20 cellular contexts compared by ENCODE assay signal in genomic region chr19:44776402-44777096, GRCh38. TPM values are rescaled to one million over a fixed set of nuclear protein-coding genes. Genes with fewer than 3 reads are reported as not detected.
DNase-seq lines count a peak whose midpoint lies in the region.
"Had no signal": no experiment of that assay in that cellular context is flagged by ENCODE, and none has a peak within 500 bp of the region (broad histone marks: within the 10 kb centered on the region; RNA-seq: fewer than 3 reads in every experiment).

No MANE protein-coding gene starts in this region.

- no peaks in the 10 kb centered on the region for H3K27me3 ChIP-seq in esophagus (ENCODE audit: control insufficient read depth in 1 of 2, insufficient read depth in 2 of 2, low read length in 2 of 2)
- H3K27me3 ChIP-seq: BLaER1 treated with 17β-estradiol and CSF1 and Interleukin-3, amounts not matched to agents 10 nM and 100 nM had no signal

- H3K9me3 ChIP-seq in esophagus (ENCODE audit: control insufficient read depth in 2 of 2, insufficient read depth in 1 of 2, low read depth in 1 of 2, low read length in 1 of 2) = no peaks in the 10 kb centered on the region
- H3K9me3 ChIP-seq: BLaER1 treated with 17β-estradiol and CSF1 and Interleukin-3, amounts not matched to agents 10 nM and 100 nM; psoas muscle had no signal

- no peak overlapping the region for H3K4me3 ChIP-seq in esophagus (ENCODE audit: low read depth in 1 of 2, low read length in 2 of 2)
- no peak overlapping the region for H3K4me3 ChIP-seq in urinary bladder (ENCODE audit: low read depth, low read length)
- H3K4me3 ChIP-seq: BLaER1 treated with 17β-estradiol and CSF1 and Interleukin-3, amounts not matched to agents 10 nM and 100 nM; psoas muscle had no signal

- H3K36me3 ChIP-seq in esophagus (ENCODE audit: control insufficient read depth in 2 of 2, insufficient read depth in 2 of 2, low read length in 1 of 2) (no peaks in the 10 kb centered on the region), urinary bladder (ENCODE audit: insufficient read depth) (no peaks in the 10 kb centered on the region)
- H3K36me3 ChIP-seq: BLaER1 treated with 17β-estradiol and CSF1 and Interleukin-3, amounts not matched to agents 10 nM and 100 nM had no signal

- DNase-seq in SIG-M5 treated with dmso at 0.1 percent for 504 hours (lab: John Stamatoyannopoulos, UW; ENCODE audit: unreplicated experiment) = peak; percentile 53
- no peak for DNase-seq in SIG-M5 (lab: John Stamatoyannopoulos, UW)
- peak; percentile 90 for DNase-seq in mucosa of gallbladder (ENCODE audit: low spot score)
- DNase-seq in retina = no peak
- no peak for DNase-seq in NCI-H2227 (lab: John Stamatoyannopoulos, UW; ENCODE audit: unreplicated experiment)
- DNase-seq in COLO829 (ENCODE audit: low spot score) = no peak
- DNase-seq: activated B cell treated with CpG ODN at 0.5 μM for 24 hours, naive B cell, NCI-H146, psoas muscle, substantia nigra, SW 1271 had no signal

- peaks cover 0 to 9% of the 10 kb centered on the region in 2 donors for H3K4me1 ChIP-seq in esophagus (ENCODE audit: control insufficient read depth in 2 of 2, insufficient read depth in 2 of 2, low read length in 1 of 2)
- H3K4me1 ChIP-seq in urinary bladder (ENCODE audit: insufficient read depth) = no peaks in the 10 kb centered on the region
- H3K4me1 ChIP-seq: BLaER1 treated with 17β-estradiol and CSF1 and Interleukin-3, amounts not matched to agents 10 nM and 100 nM; psoas muscle had no signal

- WGBS in esophagus, 2 donors = 57 to 58% methylated on average over 23 of the region's 23 CpGs
- 86% methylated on average over 23 of the region's 23 CpGs for WGBS in urinary bladder

- peak overlapping the region; percentile 96 to 97 for H3K27ac ChIP-seq in esophagus (ENCODE audit: low read depth in 2 of 2, low read length in 1 of 2)
- peak overlapping the region; percentile 80 for H3K27ac ChIP-seq in urinary bladder (ENCODE audit: low read depth)
- H3K27ac ChIP-seq: BLaER1 treated with 17β-estradiol and CSF1 and Interleukin-3, amounts not matched to agents 10 nM and 100 nM; psoas muscle had no signal

RNA-seq across cellular contexts. Expression of gene CBLC, which starts 1.1 kb away (rescaled TPM):
- polyA plus RNA-seq in esophagus (10 to 100 TPM; 35.0 to 39.4 TPM), urinary bladder (6.1 TPM)
- total RNA-seq in mucosa of gallbladder (47.4 TPM), urinary bladder (4.7 TPM)
- total RNA-seq: activated B cell treated with CpG ODN at 0.5 μM for 24 hours; activated CD8-positive, alpha-beta memory T cell treated with anti-CD3 and anti-CD28 coated beads for 36 hours; activated T-helper 2 cell treated with anti-CD3 and anti-CD28 coated beads, Interferon-gamma antibody, Interleukin-2, Interleukin-4, amounts not matched to agents 10 μg/mL and 5 μg/mL and 100 μg/mL, durations not matched to agents 14 hours and 24 hours and 36 hours; endothelial cell of umbilical vein; LHCN-M2; NCI-H460 had no signal

RNA-seq across cellular contexts. Expression of gene BCL3, which starts 28.0 kb away (rescaled TPM):
- polyA plus RNA-seq in esophagus = 100 to 1,000 TPM in 1 of 2 donors, 10 to 100 TPM in 1; 64.5 to 107 TPM
- 44.3 TPM for total RNA-seq in mucosa of gallbladder
- total RNA-seq in urinary bladder = 2.5 TPM
- polyA plus RNA-seq in urinary bladder = 93.0 TPM

RNA-seq across cellular contexts. Expression of gene BCAM, which starts 32.4 kb away (rescaled TPM):
- polyA plus RNA-seq in esophagus (10 to 100 TPM; 18.0 to 22.1 TPM), urinary bladder (77.4 TPM)
- total RNA-seq in mucosa of gallbladder (75.9 TPM), urinary bladder (35.3 TPM)
- total RNA-seq: activated B cell treated with CpG ODN at 0.5 μM for 24 hours; activated CD8-positive, alpha-beta memory T cell treated with anti-CD3 and anti-CD28 coated beads for 36 hours; activated T-helper 2 cell treated with anti-CD3 and anti-CD28 coated beads, Interferon-gamma antibody, Interleukin-2, Interleukin-4, amounts not matched to agents 10 μg/mL and 5 μg/mL and 100 μg/mL, durations not matched to agents 14 hours and 24 hours and 36 hours had no signal

Comparison
In these comparisons a context has a peak if more than half of its experiments do, and no peak if none do; other contexts are left out.
1. DNase-seq: peak in SIG-M5 treated with dmso at 0.1 percent for 504 hours (single experiment) and mucosa of gallbladder (single experiment); none in SIG-M5 (single experiment), retina (single experiment), NCI-H2227 (single experiment) and COLO829 (single experiment).
2. RNA of gene BCL3, which starts 28.0 kb away (total RNA-seq): 44.3 TPM in mucosa of gallbladder (single experiment); 2.5 TPM in urinary bladder (single experiment); every median in the first group is over 10 times any median in the second.